18 cellular contexts compared by ENCODE assay signal in genomic region chr5:128842241-128842640, GRCh38.
"Had no signal": no experiment of that assay in that cellular context is flagged by ENCODE, and none has a peak within 500 bp of the region (broad histone marks: within the 10 kb centered on the region; RNA-seq: fewer than 3 reads in every experiment).

No MANE protein-coding gene starts in this region.

- H3K27me3 ChIP-seq: gastroesophageal sphincter, ovary, suprapubic skin had no signal

- H3K4me3 ChIP-seq: gastroesophageal sphincter, left ventricle myocardium inferior, ovary, suprapubic skin had no signal

- H3K9me3 ChIP-seq: gastroesophageal sphincter, ovary, suprapubic skin had no signal

- H3K36me3 Mint-ChIP-seq: activated naive CD4-positive, alpha-beta T cell treated with anti-CD3 and anti-CD28 coated beads, Interleukin-2, amount 50 U/mL, for 72 hours; type B pancreatic cell had no signal

- H3K4me3 Mint-ChIP-seq: effector memory CD8-positive, alpha-beta T cell; nephron; type B pancreatic cell had no signal

- H3K27ac Mint-ChIP-seq: activated naive CD4-positive, alpha-beta T cell treated with anti-CD3 and anti-CD28 coated beads, Interleukin-2, amount 50 U/mL, for 72 hours; effector memory CD8-positive, alpha-beta T cell; nephron; type B pancreatic cell had no signal

- H3K36me3 ChIP-seq: gastroesophageal sphincter, left ventricle myocardium inferior, ovary, suprapubic skin had no signal

- H3K4me1 ChIP-seq: gastroesophageal sphincter, left ventricle myocardium inferior, suprapubic skin had no signal

- DNase-seq: activated CD4-positive, alpha-beta T cell treated with anti-CD3 and anti-CD28 coated beads, Interleukin-2, amount 50 U/mL, for 1 hour; activated effector memory CD4-positive, alpha-beta T cell treated with Interleukin-2 at 50 U/mL for 16 hours; activated T-cell treated with anti-CD3 and anti-CD28 coated beads for 4 hours; cortex of kidney; effector memory CD8-positive, alpha-beta T cell; kidney; left ventricle myocardium inferior; mesenchymal stem cell; ovary; stimulated activated CD4-positive, alpha-beta T cell treated with anti-CD3 and anti-CD28 coated beads, Interleukin-4, amount 100 ng/mL, for 1 hour; stimulated activated CD8-positive, alpha-beta memory T cell treated with anti-CD3 and anti-CD28 coated beads, Interleukin-4, amount 100 ng/mL, for 48 hours; stimulated activated naive CD8-positive, alpha-beta T cell treated with anti-CD3 and anti-CD28 coated beads, Interleukin-15, Interleukin-2, amounts not matched to agents 100 U/mL and 50 U/mL, for 24 hours; T-helper 2 cell had no signal

- H3K27ac ChIP-seq: gastroesophageal sphincter, left ventricle myocardium inferior, ovary, suprapubic skin had no signal

- H3K27me3 Mint-ChIP-seq: effector memory CD8-positive, alpha-beta T cell; type B pancreatic cell had no signal

- H3K9me3 Mint-ChIP-seq: activated naive CD4-positive, alpha-beta T cell treated with anti-CD3 and anti-CD28 coated beads, Interleukin-2, amount 50 U/mL, for 72 hours; type B pancreatic cell had no signal
